Comparison of ENCODE assay signal across 12 cellular contexts in genomic region chr2:37558622-37559021, GRCh38.
DNase-seq lines count a peak whose midpoint lies in the region; ATAC-seq, FAIRE-seq and TF ChIP-seq lines count a peak whose summit lies in the region.
"Had no signal": no experiment of that assay in that cellular context is flagged by ENCODE, and none has a peak within 500 bp of the region (broad histone marks: within the 10 kb centered on the region; RNA-seq: fewer than 3 reads in every experiment).

No MANE protein-coding gene starts in this region.

- DNase-seq in GM19239 (ENCODE audit: insufficient read length, low spot score), result no peak
- peak; percentile 10 for DNase-seq in OCI-LY7 (ENCODE audit: low spot score)
- DNase-seq in sciatic nerve (ENCODE audit: low spot score), result no peak
- DNase-seq in NCI-H1417 (lab: John Stamatoyannopoulos, UW), result no peak
- DNase-seq in activated naive CD4-positive, alpha-beta T cell treated with anti-CD3 and anti-CD28 coated beads for 36 hours, result no peak
- DNase-seq in NCI-H2227 treated with DMSO at 0.1 percent for 48 hours (lab: John Stamatoyannopoulos, UW), result no peak

- no peaks in the 10 kb centered on the region for H3K27me3 Mint-ChIP-seq in activated naive CD4-positive, alpha-beta T cell treated with anti-CD3 and anti-CD28 coated beads for 36 hours (ENCODE audit: low read depth)
- H3K27me3 Mint-ChIP-seq: activated naive CD4-positive, alpha-beta T cell treated with anti-CD3 and anti-CD28 coated beads, Interleukin-2, amount 50 U/mL, for 24 hours; stimulated activated naive CD8-positive, alpha-beta T cell treated with anti-CD3 and anti-CD28 coated beads, Interleukin-15, Interleukin-2, amounts not matched to agents 100 ng/mL and 50 ng/mL, for 24 hours had no signal

- no TSS peak for BruUV-seq in OCI-LY7 (replicated peaks; lab: Mats Ljungman, UMichigan)

- TF ChIP-seq CTCF in OCI-LY7 (conservative IDR thresholded peaks at IDR 0.05; ENCODE audit: low read length), result no peak

- no peak overlapping the region for H2AFZ ChIP-seq in OCI-LY7 (ENCODE audit: low read length)
- H2AFZ ChIP-seq: GM23338, parathyroid adenoma had no signal

- POLR2A ChIA-PET in OCI-LY7 (lab: Charles Lee), result interaction anchor here (1.3 to 2.2 kb wide), 2 partner anchors 8 to 11 kb away, joined by 4 to 5 read pairs; no protein-coding TSS in a partner anchor

- H3K27ac Mint-ChIP-seq in activated naive CD4-positive, alpha-beta T cell treated with anti-CD3 and anti-CD28 coated beads for 36 hours, result no peak overlapping the region
- H3K27ac Mint-ChIP-seq: activated naive CD4-positive, alpha-beta T cell treated with anti-CD3 and anti-CD28 coated beads, Interleukin-2, amount 50 U/mL, for 24 hours; GM23338; stimulated activated naive CD8-positive, alpha-beta T cell treated with anti-CD3 and anti-CD28 coated beads, Interleukin-15, Interleukin-2, amounts not matched to agents 100 ng/mL and 50 ng/mL, for 24 hours had no signal

- intact Hi-C loops in OCI-LY7 (cut with micrococcal nuclease; ENCODE audit: unreplicated experiment), result no loop called here
- intact Hi-C loops in sciatic nerve (cut with DNase I), result no loop called here
- intact Hi-C loops in activated naive CD4-positive, alpha-beta T cell treated with anti-CD3 and anti-CD28 coated beads for 36 hours (cut with micrococcal nuclease), result no loop called here

- no peaks in the 10 kb centered on the region for H3K36me3 Mint-ChIP-seq in activated naive CD4-positive, alpha-beta T cell treated with anti-CD3 and anti-CD28 coated beads for 36 hours (ENCODE audit: low read depth)
- H3K36me3 Mint-ChIP-seq: activated naive CD4-positive, alpha-beta T cell treated with anti-CD3 and anti-CD28 coated beads, Interleukin-2, amount 50 U/mL, for 24 hours had no signal

- H3K4me1 ChIP-seq in OCI-LY7 (ENCODE audit: insufficient read depth, low read length, poor library complexity, severe bottlenecking), result peaks cover 6% of the 10 kb centered on the region
- H3K4me1 ChIP-seq: parathyroid adenoma had no signal

- no peak overlapping the region for H3K27ac ChIP-seq in OCI-LY7 (ENCODE audit: low read depth, low read length, poor library complexity, severe bottlenecking)
- H3K27ac ChIP-seq: gastroesophageal sphincter, parathyroid adenoma had no signal

- peak; percentile 92 for FAIRE-seq in GM19239 (lab: Jason Lieb, UNC)

- H4K20me1 ChIP-seq in OCI-LY7 (ENCODE audit: insufficient read depth, low read length), result no peaks in the 10 kb centered on the region

- CTCF ChIA-PET in OCI-LY7 (lab: Charles Lee; ENCODE audit: unreplicated experiment), result no interaction called here
- CTCF ChIA-PET in activated naive CD4-positive, alpha-beta T cell treated with anti-CD3 and anti-CD28 coated beads for 36 hours (lab: Charles Lee), result no interaction called here

- ATAC-seq in HG02852 (IDR thresholded peaks at IDR 0.05; ENCODE audit: unreplicated experiment) (peak; percentile 66), sciatic nerve (peak; percentile 73)
- ATAC-seq: gastroesophageal sphincter, GM23338 had no signal

- no peaks in the 10 kb centered on the region for H3K9me3 Mint-ChIP-seq in activated naive CD4-positive, alpha-beta T cell treated with anti-CD3 and anti-CD28 coated beads for 36 hours
- H3K9me3 Mint-ChIP-seq: activated naive CD4-positive, alpha-beta T cell treated with anti-CD3 and anti-CD28 coated beads, Interleukin-2, amount 50 U/mL, for 24 hours; GM23338; stimulated activated naive CD8-positive, alpha-beta T cell treated with anti-CD3 and anti-CD28 coated beads, Interleukin-15, Interleukin-2, amounts not matched to agents 100 ng/mL and 50 ng/mL, for 24 hours had no signal

- H3K9me3 ChIP-seq in OCI-LY7 (ENCODE audit: low read length), result no peaks in the 10 kb centered on the region
- H3K9me3 ChIP-seq: gastroesophageal sphincter had no signal

- H3K9me2 ChIP-seq in OCI-LY7 (ENCODE audit: insufficient read depth, low read length), result no peaks in the 10 kb centered on the region

- H3K4me2 ChIP-seq in OCI-LY7 (ENCODE audit: low read length), result no peak overlapping the region
- H3K4me2 ChIP-seq: GM23338 had no signal

- no peaks in the 10 kb centered on the region for H3K79me2 ChIP-seq in OCI-LY7 (ENCODE audit: insufficient read depth, low read depth, low read length)
- H3K79me2 ChIP-seq: parathyroid adenoma had no signal

- peaks cover 16% of the 10 kb centered on the region for H3K4me1 Mint-ChIP-seq in activated naive CD4-positive, alpha-beta T cell treated with anti-CD3 and anti-CD28 coated beads for 36 hours (ENCODE audit: low read depth)

- no peak overlapping the region for H3K4me3 ChIP-seq in OCI-LY7 (ENCODE audit: low read depth, low read length, poor library complexity, severe bottlenecking)
- H3K4me3 ChIP-seq: gastroesophageal sphincter, GM23338 had no signal

- H3K36me3 ChIP-seq in OCI-LY7 (ENCODE audit: insufficient read depth, low read length), result no peaks in the 10 kb centered on the region
- H3K36me3 ChIP-seq: gastroesophageal sphincter had no signal

- H3K4me3 Mint-ChIP-seq in activated naive CD4-positive, alpha-beta T cell treated with anti-CD3 and anti-CD28 coated beads for 36 hours, result no peak overlapping the region
- H3K4me3 Mint-ChIP-seq: activated naive CD4-positive, alpha-beta T cell treated with anti-CD3 and anti-CD28 coated beads, Interleukin-2, amount 50 U/mL, for 24 hours; GM23338; stimulated activated naive CD8-positive, alpha-beta T cell treated with anti-CD3 and anti-CD28 coated beads, Interleukin-15, Interleukin-2, amounts not matched to agents 100 ng/mL and 50 ng/mL, for 24 hours had no signal
